In the genomic region with DNA sequence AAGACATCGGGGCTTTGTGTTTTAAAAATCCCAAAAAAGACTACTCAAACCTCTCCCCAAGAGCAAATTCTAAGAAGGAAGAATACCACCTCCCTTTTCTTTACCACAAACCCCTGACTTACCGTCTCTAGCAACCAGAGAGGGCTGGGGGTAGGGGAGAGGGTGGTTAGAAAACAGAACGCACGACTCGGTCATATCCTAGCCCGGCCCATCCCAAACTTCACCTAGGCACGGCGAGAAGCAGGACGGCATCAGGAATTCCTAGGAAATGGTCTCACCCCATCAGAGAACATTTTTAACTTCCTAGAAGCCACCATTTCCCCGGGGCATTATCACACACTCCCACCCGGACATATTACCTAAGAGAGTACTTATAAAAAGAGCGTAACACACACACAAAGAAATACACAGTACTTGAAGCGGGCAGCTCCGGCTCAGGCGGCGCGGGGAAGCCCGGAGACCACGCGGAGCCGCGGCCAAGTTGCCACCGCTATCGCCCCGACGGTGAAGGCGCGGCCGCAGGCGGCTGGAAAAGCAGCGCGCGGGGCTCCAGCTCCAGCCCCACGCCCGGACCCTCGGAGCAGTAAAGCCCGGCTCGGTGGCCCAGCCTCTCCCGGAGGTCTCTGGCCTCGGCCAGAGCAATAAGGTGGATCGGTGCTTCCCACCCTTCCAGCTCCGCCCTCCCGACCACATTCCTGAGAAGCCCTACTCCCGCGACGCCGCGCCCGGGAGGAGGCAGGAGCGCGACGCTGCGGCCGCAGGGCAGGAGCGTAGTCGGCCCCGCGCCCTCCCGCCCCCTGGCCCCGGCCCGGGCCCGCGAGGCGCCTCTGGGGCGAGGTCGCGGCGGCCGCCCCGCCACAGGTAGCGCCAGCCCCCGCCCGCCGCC, we compare ENCODE assay signal across 8 cellular contexts. TPM values are rescaled to one million over a fixed set of nuclear protein-coding genes. Genes with fewer than 3 reads are reported as not detected.
DNase-seq lines count a peak whose midpoint lies in the region; ATAC-seq and TF ChIP-seq lines count a peak whose summit lies in the region.

No MANE protein-coding gene starts in this region.

- DNase-seq in BJ (ENCODE audit: low read depth) (no peak), Peyer's patch (peak; percentile 23 to 82 (median 73)), heart left ventricle (peak; percentile 44 to 69 (median 54)), NCI-H1694 treated with DMSO at 0.1 percent for 48 hours (lab: John Stamatoyannopoulos, UW) (no peak)
- peak; percentile 42 for DNase-seq in activated naive CD4-positive, alpha-beta T cell treated with anti-CD3 and anti-CD28 coated beads, Interleukin-2, amount 50 U/mL, for 16 hours

- TF ChIP-seq POLR2A in GM18951 (IDR thresholded peaks at IDR 0.05; ENCODE audit: extremely low read depth, insufficient read depth, insufficient read length) (peak; percentile 32), Peyer's patch (IDR thresholded peaks at IDR 0.05) (peak in 1 of 2 donors; percentile 35), heart left ventricle (IDR thresholded peaks at IDR 0.05) (no peak)

- peak overlapping the region; percentile 81 for H3K4me3 ChIP-seq in BJ (ENCODE audit: low read depth, low read length)
- peak overlapping the region; percentile 92 to 99 (median 97) for H3K4me3 ChIP-seq in Peyer's patch
- peak overlapping the region; percentile 76 to 97 (median 85) for H3K4me3 ChIP-seq in heart left ventricle
- peak overlapping the region; percentile 77 for H3K4me3 ChIP-seq in rectal smooth muscle tissue (ENCODE audit: low read length)

- H3K27ac ChIP-seq in Peyer's patch (peak overlapping the region; percentile 89 to 91 (median 90)), heart left ventricle (peak overlapping the region; percentile 47 to 92 (median 81)), rectal smooth muscle tissue (ENCODE audit: low read depth, low read length) (peak overlapping the region; percentile 63)

- TF ChIP-seq CTCF in BJ (IDR thresholded peaks at IDR 0.05; ENCODE audit: insufficient read depth, low read depth, low read length) (peak; percentile 8; the same call in 1 of the 2 replicates), Peyer's patch (IDR thresholded peaks at IDR 0.05) (no peak), heart left ventricle (IDR thresholded peaks at IDR 0.05) (peak in 1 of 12 donors; percentile 6)

- intact Hi-C loops in heart left ventricle (cut with DNase I), result loop anchor here in 4 of 10 donors (5.0 to 10.0 kb wide), 4 partner anchors 46 to 94 kb away; no protein-coding TSS in a partner anchor

- CTCF ChIA-PET in BJ (lab: Yijun Ruan, JAX), result interaction anchor here (0.6 to 2.3 kb wide), 3 partner anchors 15 to 97 kb away, joined by 3 to 7 read pairs (median 3); no protein-coding TSS in a partner anchor

- H3K4me1 ChIP-seq in Peyer's patch (no peaks in the 10 kb centered on the region), heart left ventricle (peaks cover 0 to 26% (median 11%) of the 10 kb centered on the region in 12 donors), rectal smooth muscle tissue (ENCODE audit: control insufficient read depth, insufficient read depth, low read length) (peaks cover 6% of the 10 kb centered on the region)

- H3K9ac ChIP-seq in rectal smooth muscle tissue (ENCODE audit: low read length), result peak overlapping the region; percentile 38

- H3K36me3 ChIP-seq in BJ (ENCODE audit: control insufficient read depth, insufficient read depth, low read length) (no peaks in the 10 kb centered on the region), Peyer's patch (no peaks in the 10 kb centered on the region), heart left ventricle (no peaks in the 10 kb centered on the region), rectal smooth muscle tissue (ENCODE audit: control insufficient read depth, insufficient read depth, low read length) (no peaks in the 10 kb centered on the region)

- H3K9me3 ChIP-seq in Peyer's patch (no peaks in the 10 kb centered on the region), heart left ventricle (no peaks in the 10 kb centered on the region)

- H3K27me3 ChIP-seq in BJ (ENCODE audit: control insufficient read depth, insufficient read depth, low read length), result no peaks in the 10 kb centered on the region
- no peaks in the 10 kb centered on the region for H3K27me3 ChIP-seq in Peyer's patch
- peaks cover 0 to 6% (median 0%) of the 10 kb centered on the region in 9 donors for H3K27me3 ChIP-seq in heart left ventricle
- no peaks in the 10 kb centered on the region for H3K27me3 ChIP-seq in rectal smooth muscle tissue (ENCODE audit: control insufficient read depth, insufficient read depth, low read length)

- WGBS in heart left ventricle, 4 donors, result 1 to 2% (median 1%) methylated on average over 29 to 74 of the region's 74 CpGs

- ATAC-seq in HG03135 (IDR thresholded peaks at IDR 0.05; ENCODE audit: unreplicated experiment) (peak; percentile 51), heart left ventricle (peak; percentile 34 to 77 (median 66))

- in situ Hi-C loops in GM18951 (cut with MboI; ENCODE audit: low sequenced_read_pairs, unreplicated experiment), result no loop called here

- POLR2A ChIA-PET in BJ (lab: Charles Lee), result interaction anchor here (0.6 to 0.8 kb wide), 2 partner anchors 64 to 802 kb away, joined by 3 to 14 read pairs; no protein-coding TSS in a partner anchor

RNA-seq across cellular contexts. Expression of a gene that starts 0.9 kb away (rescaled TPM):
- polyA plus RNA-seq in BJ (2011; rRNA removed) (29.1 and 60.6 TPM in 2 replicates), heart left ventricle (10 to 100 TPM; 36.4 to 52.4 TPM)
- polyA minus RNA-seq in BJ (2011; rRNA and poly(A)+ RNA removed), result 16.2 and 18.0 TPM in 2 replicates
- total RNA-seq in Peyer's patch (100 to 1,000 TPM in 1 of 4 donors, 10 to 100 TPM in 3; 35.5 to 162 (median 77.6) TPM), heart left ventricle (100 to 1,000 TPM in 1 of 9 donors, 10 to 100 TPM in 8; 25.1 to 111 (median 61.8) TPM)

Comparison
In these comparisons a context has a peak if more than half of its experiments do, and no peak if none do; other contexts are left out.
1. DNase-seq: peak in Peyer's patch (3 of 3), activated naive CD4-positive, alpha-beta T cell treated with anti-CD3 and anti-CD28 coated beads, Interleukin-2, amount 50 U/mL, for 16 hours (single experiment) and heart left ventricle (5 of 5); none in BJ (single experiment) and NCI-H1694 treated with DMSO at 0.1 percent for 48 hours (single experiment).
2. Peak in every context shown above with its lines, with median percentiles within 50 percentile points of each other: H3K4me3 ChIP-seq and H3K27ac ChIP-seq.